ENCODE assay signal across 35 cellular contexts in genomic region chr12:114134922-114135321, GRCh38.
"Had no signal": no experiment of that assay in that cellular context is flagged by ENCODE, and none has a peak within 500 bp of the region (broad histone marks: within the 10 kb centered on the region; RNA-seq: fewer than 3 reads in every experiment).

No MANE protein-coding gene starts in this region.

- H3K4me2 ChIP-seq: KMS-11 had no signal

- DNase-seq: Karpas-422, Kasumi-1, KG1, MG63, MM.1S, MV-4-11, NCI-H1048, NCI-H1092, NCI-H1092 treated with DMSO at 0.1 percent for 48 hours, NCI-H1105, NCI-H1105 treated with DMSO at 0.1 percent for 48 hours, NCI-H1417, NCI-H1417 treated with DMSO at 0.1 percent for 48 hours, NCI-H1436, NCI-H1436 treated with DMSO at 0.1 percent for 48 hours, NCI-H146, NCI-H1694, NCI-H1694 treated with DMSO at 0.1 percent for 48 hours, NCI-H187, NCI-H187 treated with DMSO at 0.1 percent for 48 hours, NCI-H1930, NCI-H2029, NCI-H2029 treated with DMSO at 0.1 percent for 48 hours, NCI-H2081, NCI-H2081 treated with DMSO at 0.1 percent for 48 hours, NCI-H2107, NCI-H2171, NCI-H2171 treated with DMSO at 0.1 percent for 48 hours, NCI-H2227 treated with DMSO at 0.1 percent for 48 hours, NCI-H226, NCI-H345, NCI-H446, NCI-H446 treated with DMSO at 0.1 percent for 48 hours, NCI-H510A had no signal

- H3K9ac ChIP-seq: KMS-11 had no signal

- H3K9me3 ChIP-seq: MG63 had no signal

- H3K36me3 ChIP-seq: MG63 had no signal

- H3K4me3 ChIP-seq: MG63 had no signal

- H3K27ac ChIP-seq: KMS-11 had no signal

- H3K27me3 ChIP-seq: MG63 had no signal
